ENCODE assay signal across 28 cellular contexts in genomic region chr11:1360181-1360834, GRCh38.
"Had no signal": no experiment of that assay in that cellular context is flagged by ENCODE, and none has a peak within 500 bp of the region (broad histone marks: within the 10 kb centered on the region; RNA-seq: fewer than 3 reads in every experiment).

No MANE protein-coding gene starts in this region.

- H3K36me3 ChIP-seq: adrenal gland, cardiac muscle cell, colonic mucosa, esophagus squamous epithelium, gastroesophageal sphincter, heart right ventricle had no signal

- DNase-seq: activated CD4-positive, alpha-beta memory T cell treated with anti-CD3 and anti-CD28 coated beads for 36 hours; activated CD4-positive, alpha-beta T cell treated with anti-CD3 and anti-CD28 coated beads for 36 hours; activated CD4-positive, alpha-beta T cell treated with anti-CD3 and anti-CD28 coated beads, Interleukin-2, amount 10 ng/mL, durations not matched to agents 24 days and 14 days; activated CD4-positive, CD25-positive, alpha-beta regulatory T cell; activated CD4-positive, CD25-positive, alpha-beta regulatory T cell treated with anti-CD3 and anti-CD28 coated beads, Interleukin-2, amount 50 U/mL, for 72 hours; activated CD8-positive, alpha-beta memory T cell treated with anti-CD3 and anti-CD28 coated beads, Interleukin-2, amount 10 ng/mL, durations not matched to agents 7 days and 5 days; activated CD8-positive, alpha-beta memory T cell treated with anti-CD3 and anti-CD28 coated beads, Interleukin-2, amount 50 U/mL, for 4 hours; activated CD8-positive, alpha-beta T cell treated with anti-CD3 and anti-CD28 coated beads, Interleukin-2, amount 10 ng/mL, durations not matched to agents 7 days and 5 days; activated effector memory CD4-positive, alpha-beta T cell treated with anti-CD3 and anti-CD28 coated beads, Interleukin-2, amount 50 U/mL, for 16 hours; activated naive CD4-positive, alpha-beta T cell treated with anti-CD3 and anti-CD28 coated beads for 36 hours; activated naive CD8-positive, alpha-beta T cell treated with anti-CD3 and anti-CD28 coated beads for 36 hours; activated naive CD8-positive, alpha-beta T cell treated with anti-CD3 and anti-CD28 coated beads, Interleukin-2, amount 50 U/mL, for 24 hours; activated T-cell treated with anti-CD3 and anti-CD28 coated beads, Interleukin-2, amount 50 U/mL, for 1 hour; activated T-cell treated with anti-CD3 and anti-CD28 coated beads, Interleukin-2, amount 50 U/mL, for 48 hours; adrenal gland; amygdala; body of pancreas; central memory CD4-positive, alpha-beta T cell; cerebellar nuclear complex; colonic mucosa; effector CD8-positive, alpha-beta T cell; esophagus squamous epithelium; foreskin melanocyte; heart right ventricle; T-helper 2 cell had no signal

- H3K4me3 ChIP-seq: adrenal gland, body of pancreas, cardiac muscle cell, colonic mucosa, esophagus squamous epithelium, gastroesophageal sphincter, heart right ventricle had no signal

- H3K4me1 ChIP-seq: adrenal gland, colonic mucosa, esophagus squamous epithelium, gastroesophageal sphincter had no signal

- H3K27ac ChIP-seq: adrenal gland, body of pancreas, cardiac muscle cell, colonic mucosa, epithelial cell of prostate, esophagus squamous epithelium, gastroesophageal sphincter, heart right ventricle had no signal

- ATAC-seq: activated CD4-positive, alpha-beta T cell treated with anti-CD3 and anti-CD28 coated beads for 36 hours; activated CD8-positive, alpha-beta memory T cell treated with anti-CD3 and anti-CD28 coated beads, Interleukin-2, amount 10 ng/mL, durations not matched to agents 7 days and 5 days; activated CD8-positive, alpha-beta T cell treated with anti-CD3 and anti-CD28 coated beads, Interleukin-2, amount 10 ng/mL, durations not matched to agents 7 days and 5 days; activated naive CD8-positive, alpha-beta T cell treated with anti-CD3 and anti-CD28 coated beads, Interleukin-2, amount 50 U/mL, for 24 hours; body of pancreas; gastroesophageal sphincter had no signal

- H3K9me3 ChIP-seq: adrenal gland, colonic mucosa had no signal

- H3K27me3 ChIP-seq: adrenal gland, cardiac muscle cell, colonic mucosa had no signal
